Comparison of ENCODE assay signal across 16 cellular contexts in genomic region chr20:47566269-47566668, GRCh38.
DNase-seq lines count a peak whose midpoint lies in the region; ATAC-seq lines count a peak whose summit lies in the region.
"Had no signal": no experiment of that assay in that cellular context is flagged by ENCODE, and none has a peak within 500 bp of the region (broad histone marks: within the 10 kb centered on the region; RNA-seq: fewer than 3 reads in every experiment).

No MANE protein-coding gene starts in this region.

- H3K27ac Mint-ChIP-seq in T-helper 2 cell treated with Interferon-gamma antibody and Interleukin-4, amounts not matched to agents 5 μg/mL and 100 μg/mL, for 36 hours, result peak overlapping the region; percentile 3
- H3K27ac Mint-ChIP-seq in stimulated activated memory B cell treated with anti-CD40 and anti-IgM and Interleukin-4, amounts not matched to agents 10 μg/mL and 1 μg/mL and 100 μg/mL, for 72 hours, result peak overlapping the region; percentile 59

- H3K27me3 Mint-ChIP-seq in T-helper 2 cell treated with Interferon-gamma antibody and Interleukin-4, amounts not matched to agents 5 μg/mL and 100 μg/mL, for 36 hours (ENCODE audit: low read depth), result no peaks in the 10 kb centered on the region
- H3K27me3 Mint-ChIP-seq in stimulated activated memory B cell treated with anti-CD40 and anti-IgM and Interleukin-4, amounts not matched to agents 10 μg/mL and 1 μg/mL and 100 μg/mL, for 72 hours, result no peaks in the 10 kb centered on the region

- intact Hi-C loops in right cardiac atrium (cut with DNase I) (loop anchor here in 1 of 4 donors (10.0 kb wide), 1 partner anchor 61 kb away; the partner anchor contains the start of gene NCOA3), Right ventricle myocardium superior (cut with DNase I) (no loop called here)

- 97% methylated on average over 5 of the region's 5 CpGs for WGBS in right cardiac atrium

- no peak for DNase-seq in T-helper 2 cell treated with Interferon-gamma antibody and Interleukin-4, amounts not matched to agents 5 μg/mL and 100 μg/mL, for 36 hours (ENCODE audit: low spot score)
- DNase-seq in T-helper 2 cell (no peak), right cardiac atrium (no peak), Right ventricle myocardium superior (no peak), epithelial cell of prostate (ENCODE audit: low read depth, low spot score) (no peak), DMS79 treated with DMSO at 0.1 percent for 48 hours (lab: John Stamatoyannopoulos, UW) (no peak)
- DNase-seq: CD8-positive, alpha-beta T cell; GM23248; KBM-7; NCI-H1436; NCI-H2029; NCI-H2171 treated with DMSO at 0.1 percent for 48 hours; NCI-H774; PC-3 had no signal

- peaks cover 39% of the 10 kb centered on the region for H3K4me1 Mint-ChIP-seq in T-helper 2 cell treated with Interferon-gamma antibody and Interleukin-4, amounts not matched to agents 5 μg/mL and 100 μg/mL, for 36 hours (ENCODE audit: low read depth)
- H3K4me1 Mint-ChIP-seq in stimulated activated memory B cell treated with anti-CD40 and anti-IgM and Interleukin-4, amounts not matched to agents 10 μg/mL and 1 μg/mL and 100 μg/mL, for 72 hours, result peaks cover 67% of the 10 kb centered on the region

- H3K9me3 Mint-ChIP-seq in T-helper 2 cell treated with Interferon-gamma antibody and Interleukin-4, amounts not matched to agents 5 μg/mL and 100 μg/mL, for 36 hours, result peaks cover 7% of the 10 kb centered on the region
- peaks cover 3% of the 10 kb centered on the region for H3K9me3 Mint-ChIP-seq in stimulated activated memory B cell treated with anti-CD40 and anti-IgM and Interleukin-4, amounts not matched to agents 10 μg/mL and 1 μg/mL and 100 μg/mL, for 72 hours
- H3K9me3 Mint-ChIP-seq: CD8-positive, alpha-beta T cell had no signal

- H3K27ac ChIP-seq in right cardiac atrium (ENCODE audit: low read length) (peak overlapping the region; percentile 27), epithelial cell of prostate (peak overlapping the region; percentile 65)
- H3K27ac ChIP-seq: GM23248 had no signal

- no peaks in the 10 kb centered on the region for H3K9me3 ChIP-seq in right cardiac atrium (ENCODE audit: control insufficient read depth, low read length)

- no peak overlapping the region for H3K4me3 ChIP-seq in right cardiac atrium (ENCODE audit: low read length)
- H3K4me3 ChIP-seq: GM23248 had no signal

- peaks cover 51% of the 10 kb centered on the region for H3K36me3 Mint-ChIP-seq in T-helper 2 cell treated with Interferon-gamma antibody and Interleukin-4, amounts not matched to agents 5 μg/mL and 100 μg/mL, for 36 hours (ENCODE audit: low read depth)
- peaks cover 38% of the 10 kb centered on the region for H3K36me3 Mint-ChIP-seq in stimulated activated memory B cell treated with anti-CD40 and anti-IgM and Interleukin-4, amounts not matched to agents 10 μg/mL and 1 μg/mL and 100 μg/mL, for 72 hours

- H3K4me3 Mint-ChIP-seq in T-helper 2 cell treated with Interferon-gamma antibody and Interleukin-4, amounts not matched to agents 5 μg/mL and 100 μg/mL, for 36 hours, result no peak overlapping the region
- no peak overlapping the region for H3K4me3 Mint-ChIP-seq in stimulated activated memory B cell treated with anti-CD40 and anti-IgM and Interleukin-4, amounts not matched to agents 10 μg/mL and 1 μg/mL and 100 μg/mL, for 72 hours
- H3K4me3 Mint-ChIP-seq: CD8-positive, alpha-beta T cell had no signal

- no peaks in the 10 kb centered on the region for H3K27me3 ChIP-seq in right cardiac atrium (ENCODE audit: control insufficient read depth, insufficient read depth)

- ATAC-seq in right cardiac atrium, result no peak
- no peak for ATAC-seq in Right ventricle myocardium superior (ENCODE audit: poor library complexity)
- no peak for ATAC-seq in stimulated activated memory B cell treated with anti-CD40 and anti-IgM and Interleukin-4, amounts not matched to agents 10 μg/mL and 1 μg/mL and 100 μg/mL, for 72 hours
- ATAC-seq in HG02884 (IDR thresholded peaks at IDR 0.05; ENCODE audit: unreplicated experiment), result no peak
- ATAC-seq: CD8-positive, alpha-beta T cell; PC-3 had no signal

- H3K4me1 ChIP-seq in right cardiac atrium (ENCODE audit: control insufficient read depth, insufficient read depth, low read length), result peaks cover 12% of the 10 kb centered on the region
